In the genomic region with DNA sequence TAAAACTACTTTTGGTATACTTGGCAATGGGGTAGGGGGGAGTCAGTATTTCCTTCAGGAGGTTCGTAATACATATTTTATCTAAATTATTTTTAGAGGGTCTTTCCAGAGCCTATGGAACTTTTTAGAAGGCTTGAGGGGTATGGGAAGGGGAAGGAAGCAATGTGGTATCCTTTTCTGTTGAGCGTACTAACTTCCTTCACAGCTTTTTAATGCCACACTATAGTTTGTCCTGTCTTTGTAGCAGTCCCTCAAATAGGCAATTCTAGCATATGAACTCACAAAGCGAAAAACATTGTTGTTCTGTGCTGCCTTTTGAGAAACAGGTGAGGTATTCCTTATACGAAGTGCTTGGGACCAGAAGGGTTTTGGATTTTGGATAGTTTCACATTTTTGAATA, we compare ENCODE assay signal across 18 cellular contexts. TPM values are rescaled to one million over a fixed set of nuclear protein-coding genes. Genes with fewer than 3 reads are reported as not detected.
DNase-seq lines count a peak whose midpoint lies in the region; ATAC-seq and TF ChIP-seq lines count a peak whose summit lies in the region.
"Had no signal": no experiment of that assay in that cellular context is flagged by ENCODE, and none has a peak within 500 bp of the region (broad histone marks: within the 10 kb centered on the region; RNA-seq: fewer than 3 reads in every experiment).

No MANE protein-coding gene starts in this region.

- intact Hi-C loops in gastrocnemius medialis (cut with DNase I; ENCODE audit: low total_unique reads) = no loop called here

- H4K20me1 ChIP-seq in BLaER1 = no peaks in the 10 kb centered on the region

- H3K4me1 ChIP-seq in BLaER1 (peaks cover 17% of the 10 kb centered on the region), gastrocnemius medialis (no peaks in the 10 kb centered on the region)
- H3K4me1 ChIP-seq: adrenal gland, uterus had no signal

- H3K4me2 ChIP-seq in BLaER1 = peak overlapping the region; percentile 52
- H3K4me2 ChIP-seq: KMS-11, PC-9 had no signal

- H3K9ac ChIP-seq in BLaER1 = no peak overlapping the region
- H3K9ac ChIP-seq: KMS-11 had no signal

- H3K27ac ChIP-seq in BLaER1 (peak overlapping the region; percentile 33; the same call in 1 of the 2 replicates), gastrocnemius medialis (no peak overlapping the region)
- H3K27ac ChIP-seq: adrenal gland, KMS-11, PC-9, uterus had no signal

- ATAC-seq in GM19351 (IDR thresholded peaks at IDR 0.05; ENCODE audit: unreplicated experiment) (peak; percentile 16), HG02678 (IDR thresholded peaks at IDR 0.05; ENCODE audit: unreplicated experiment) (peak; percentile 25), gastrocnemius medialis (no peak)

- DNase-seq in Kasumi-1 (lab: John Stamatoyannopoulos, UW) (peak; percentile 34 to 54), COR-L47 (lab: John Stamatoyannopoulos, UW) (no peak), NCI-H1436 (lab: John Stamatoyannopoulos, UW) (no peak), gastrocnemius medialis (no peak), NCI-H2029 treated with DMSO at 0.1 percent for 48 hours (lab: John Stamatoyannopoulos, UW) (no peak)
- DNase-seq: adrenal gland, foreskin fibroblast, islet precursor cell, PC-9, small intestine, T1000, uterus had no signal

- H3K9me3 ChIP-seq in BLaER1 (no peaks in the 10 kb centered on the region), gastrocnemius medialis (no peaks in the 10 kb centered on the region)
- H3K9me3 ChIP-seq: adrenal gland, uterus had no signal

- no peak for TF ChIP-seq CTCF in gastrocnemius medialis (IDR thresholded peaks at IDR 0.05 in 4 of 5, conservative IDR thresholded peaks at IDR 0.05 in 1 of 5)

- H3K4me3 ChIP-seq in BLaER1 (no peak overlapping the region), gastrocnemius medialis (no peak overlapping the region)
- H3K4me3 ChIP-seq: adrenal gland, PC-9, uterus had no signal

- TF ChIP-seq POLR2A in gastrocnemius medialis (IDR thresholded peaks at IDR 0.05) = no peak

- no peaks in the 10 kb centered on the region for H3K27me3 ChIP-seq in BLaER1
- no peaks in the 10 kb centered on the region for H3K27me3 ChIP-seq in gastrocnemius medialis
- H3K27me3 ChIP-seq: adrenal gland, uterus had no signal

- in situ Hi-C loops in gastrocnemius medialis (cut with MboI; ENCODE audit: low sequenced_read_pairs in 4 of 4) = no loop called here

- H3K36me3 ChIP-seq in BLaER1 = peaks cover 5% of the 10 kb centered on the region
- no peaks in the 10 kb centered on the region for H3K36me3 ChIP-seq in gastrocnemius medialis
- H3K36me3 ChIP-seq: adrenal gland, uterus had no signal

RNA-seq across cellular contexts. Expression of gene P2RY13, which starts 22.3 kb away (rescaled TPM):
- 1 to 10 TPM in 1 of 4 donors, under 1 TPM in 3; 0.12 to 1.2 (median 0.30) TPM for total RNA-seq in gastrocnemius medialis
- total RNA-seq: Daoy, dermis microvascular lymphatic vessel endothelial cell, PC-9 had no signal

RNA-seq across cellular contexts. Expression of gene P2RY12, which starts 32.9 kb away (rescaled TPM):
- total RNA-seq in gastrocnemius medialis = 1 to 10 TPM in 1 of 4 donors, under 1 TPM in 2, not detected in 1; 0.52 to 1.1 (median 0.56) TPM
- total RNA-seq: Daoy, dermis microvascular lymphatic vessel endothelial cell, PC-9 had no signal

RNA-seq across cellular contexts. Expression of gene GPR87, which starts 35.0 kb away (rescaled TPM):
- total RNA-seq in gastrocnemius medialis = not detected
- total RNA-seq: adrenal gland had no signal

Comparison
In these comparisons a context has a peak if more than half of its experiments do, and no peak if none do; other contexts are left out.
1. ATAC-seq: peak in GM19351 (single experiment) and HG02678 (single experiment); none in gastrocnemius medialis (0 of 2).
2. DNase-seq: peak in Kasumi-1 (2 of 2); none in COR-L47 (single experiment), NCI-H1436 (single experiment), gastrocnemius medialis (0 of 2) and NCI-H2029 treated with DMSO at 0.1 percent for 48 hours (single experiment).